In genomic region chr12:6773662-6774351, GRCh38 we compare ENCODE assay signal across 11 cellular contexts. TPM values are rescaled to one million over a fixed set of nuclear protein-coding genes. Genes with fewer than 3 reads are reported as not detected.
DNase-seq lines count a peak whose midpoint lies in the region; ATAC-seq and TF ChIP-seq lines count a peak whose summit lies in the region.
"Had no signal": no experiment of that assay in that cellular context is flagged by ENCODE, and none has a peak within 500 bp of the region (broad histone marks: within the 10 kb centered on the region; RNA-seq: fewer than 3 reads in every experiment).

No MANE protein-coding gene starts in this region.

- H3K4me1 Mint-ChIP-seq in activated naive CD8-positive, alpha-beta T cell treated with anti-CD3 and anti-CD28 coated beads, Interleukin-2, amount 10 ng/mL, durations not matched to agents 7 days and 5 days: peaks cover 52% of the 10 kb centered on the region
- H3K4me1 Mint-ChIP-seq in naive thymus-derived CD8-positive, alpha-beta T cell: peaks cover 26 to 47% (median 41%) of the 10 kb centered on the region in 4 donors
- peaks cover 21% of the 10 kb centered on the region for H3K4me1 Mint-ChIP-seq in osteocyte (ENCODE audit: unreplicated experiment)

- no peaks in the 10 kb centered on the region for H3K9me3 ChIP-seq in upper lobe of right lung

- peak; percentile 49 for DNase-seq in stimulated activated CD4-positive, alpha-beta T cell treated with anti-CD3 and anti-CD28 coated beads, Interleukin-12 subunit alpha, Interleukin-12 subunit beta, amount 100 ng/mL, for 4 hours
- no peak for DNase-seq in stimulated activated CD4-positive, alpha-beta T cell treated with anti-CD3 and anti-CD28 coated beads, Interleukin-4, amount 100 ng/mL, for 24 hours
- DNase-seq in activated naive CD8-positive, alpha-beta T cell treated with anti-CD3 and anti-CD28 coated beads, Interleukin-2, amount 10 ng/mL, durations not matched to agents 7 days and 5 days: peak; percentile 67
- peak in 1 of 10 donors; percentile 58 for DNase-seq in naive thymus-derived CD8-positive, alpha-beta T cell
- DNase-seq in upper lobe of right lung (no peak), osteocyte (ENCODE audit: extremely low spot score, unreplicated experiment) (no peak), retina (no peak)
- DNase-seq: C1 segment of cervical spinal cord, head of caudate nucleus had no signal

- H3K36me3 ChIP-seq in upper lobe of right lung: peaks cover 14% of the 10 kb centered on the region

- peak overlapping the region; percentile 25 for H3K4me3 ChIP-seq in upper lobe of right lung

- no peak overlapping the region for H3K27ac ChIP-seq in upper lobe of right lung

- peaks cover 5% of the 10 kb centered on the region for H3K27me3 Mint-ChIP-seq in activated naive CD8-positive, alpha-beta T cell treated with anti-CD3 and anti-CD28 coated beads, Interleukin-2, amount 10 ng/mL, durations not matched to agents 7 days and 5 days
- peaks cover 13 to 80% (median 50%) of the 10 kb centered on the region in 5 donors for H3K27me3 Mint-ChIP-seq in naive thymus-derived CD8-positive, alpha-beta T cell
- no peaks in the 10 kb centered on the region for H3K27me3 Mint-ChIP-seq in osteocyte (ENCODE audit: unreplicated experiment)

- H3K27me3 ChIP-seq in upper lobe of right lung: no peaks in the 10 kb centered on the region

- H3K36me3 Mint-ChIP-seq in activated naive CD8-positive, alpha-beta T cell treated with anti-CD3 and anti-CD28 coated beads, Interleukin-2, amount 10 ng/mL, durations not matched to agents 7 days and 5 days: peaks cover 33% of the 10 kb centered on the region
- H3K36me3 Mint-ChIP-seq in naive thymus-derived CD8-positive, alpha-beta T cell: no peaks in the 10 kb centered on the region
- H3K36me3 Mint-ChIP-seq in osteocyte (ENCODE audit: unreplicated experiment): peaks cover 14% of the 10 kb centered on the region

- POLR2A ChIA-PET in activated naive CD8-positive, alpha-beta T cell treated with anti-CD3 and anti-CD28 coated beads, Interleukin-2, amount 10 ng/mL, durations not matched to agents 7 days and 5 days (lab: Charles Lee): interaction anchor here (1.1 to 5.2 kb wide), 10 partner anchors 8 to 170 kb away, joined by 3 to 43 read pairs (median 6); partner anchors contain the start of genes CDCA3, COPS7A, MLF2 and PTMS
- POLR2A ChIA-PET in naive thymus-derived CD8-positive, alpha-beta T cell (lab: Charles Lee): interaction anchor here (1.1 to 1.7 kb wide), 4 partner anchors 13 to 55 kb away, joined by 3 to 5 read pairs (median 5); partner anchors contain the start of gene MLF2

- ATAC-seq in activated naive CD8-positive, alpha-beta T cell treated with anti-CD3 and anti-CD28 coated beads, Interleukin-2, amount 10 ng/mL, durations not matched to agents 7 days and 5 days (ENCODE audit: low read depth): peak; percentile 11
- peak in 1 of 2 donors; percentile 38 for ATAC-seq in naive thymus-derived CD8-positive, alpha-beta T cell
- ATAC-seq in upper lobe of right lung (no peak), GM18858 (IDR thresholded peaks at IDR 0.05; ENCODE audit: unreplicated experiment) (no peak)

- H3K9me3 Mint-ChIP-seq in activated naive CD8-positive, alpha-beta T cell treated with anti-CD3 and anti-CD28 coated beads, Interleukin-2, amount 10 ng/mL, durations not matched to agents 7 days and 5 days: no peaks in the 10 kb centered on the region
- H3K9me3 Mint-ChIP-seq in naive thymus-derived CD8-positive, alpha-beta T cell: no peaks in the 10 kb centered on the region
- no peaks in the 10 kb centered on the region for H3K9me3 Mint-ChIP-seq in osteocyte (ENCODE audit: unreplicated experiment)

- intact Hi-C loops in upper lobe of right lung (cut with DNase I): no loop called here

- H3K4me3 Mint-ChIP-seq in activated naive CD8-positive, alpha-beta T cell treated with anti-CD3 and anti-CD28 coated beads, Interleukin-2, amount 10 ng/mL, durations not matched to agents 7 days and 5 days: peak overlapping the region; percentile 88
- H3K4me3 Mint-ChIP-seq in naive thymus-derived CD8-positive, alpha-beta T cell: peak overlapping the region in 9 of 10 donors; percentile 55 to 94 (median 81)
- no peak overlapping the region for H3K4me3 Mint-ChIP-seq in osteocyte (ENCODE audit: unreplicated experiment)

- H3K4me1 ChIP-seq in upper lobe of right lung: peaks cover 26% of the 10 kb centered on the region

- H3K27ac Mint-ChIP-seq in activated naive CD8-positive, alpha-beta T cell treated with anti-CD3 and anti-CD28 coated beads, Interleukin-2, amount 10 ng/mL, durations not matched to agents 7 days and 5 days: peak overlapping the region; percentile 95
- H3K27ac Mint-ChIP-seq in naive thymus-derived CD8-positive, alpha-beta T cell: peak overlapping the region in 6 of 10 donors; percentile 39 to 98 (median 85)
- H3K27ac Mint-ChIP-seq in osteocyte (ENCODE audit: unreplicated experiment): no peak overlapping the region

- no peak for TF ChIP-seq CTCF in upper lobe of right lung (IDR thresholded peaks at IDR 0.05)
- TF ChIP-seq CTCF in osteocyte (IDR thresholded peaks at IDR 0.05): no peak

RNA-seq across cellular contexts. Expression of gene LAG3, which starts 1.5 kb away (rescaled TPM):
- total RNA-seq in activated naive CD8-positive, alpha-beta T cell treated with anti-CD3 and anti-CD28 coated beads, Interleukin-2, amount 10 ng/mL, durations not matched to agents 7 days and 5 days: 10 to 100 TPM; 46.6 to 52.1 TPM
- total RNA-seq in naive thymus-derived CD8-positive, alpha-beta T cell: under 1 TPM; 0.60 to 0.75 TPM
- 10 to 100 TPM in 1 of 3 donors, under 1 TPM in 2; 0.47 to 14.5 (median 0.59) TPM for polyA plus RNA-seq in naive thymus-derived CD8-positive, alpha-beta T cell
- total RNA-seq in upper lobe of right lung (1.5 TPM), osteocyte (1.1 and 2.5 TPM in 2 replicates)
- total RNA-seq: skeletal muscle tissue had no signal

RNA-seq across cellular contexts. Expression of gene PTMS, which starts 7.6 kb away (rescaled TPM):
- 10 to 100 TPM; 36.2 to 43.5 TPM for total RNA-seq in activated naive CD8-positive, alpha-beta T cell treated with anti-CD3 and anti-CD28 coated beads, Interleukin-2, amount 10 ng/mL, durations not matched to agents 7 days and 5 days
- total RNA-seq in naive thymus-derived CD8-positive, alpha-beta T cell: under 1 TPM in 1 of 2 experiments, not detected in 1; 0.55 TPM
- polyA plus RNA-seq in naive thymus-derived CD8-positive, alpha-beta T cell: 1 to 10 TPM in 1 of 3 donors, not detected in 2; 4.8 TPM
- total RNA-seq in upper lobe of right lung (323 TPM), osteocyte (501 and 554 TPM in 2 replicates)

RNA-seq across cellular contexts. Expression of gene CD4, which starts 15.5 kb away (rescaled TPM):
- 1 to 10 TPM; 2.6 to 3.0 TPM for total RNA-seq in activated naive CD8-positive, alpha-beta T cell treated with anti-CD3 and anti-CD28 coated beads, Interleukin-2, amount 10 ng/mL, durations not matched to agents 7 days and 5 days
- total RNA-seq in naive thymus-derived CD8-positive, alpha-beta T cell: 1 to 10 TPM; 1.4 to 1.5 TPM
- polyA plus RNA-seq in naive thymus-derived CD8-positive, alpha-beta T cell: 1 to 10 TPM in 1 of 3 donors, under 1 TPM in 2; 0.39 to 1.3 (median 0.53) TPM
- 67.6 TPM for total RNA-seq in upper lobe of right lung
- 0.60 and 0.62 TPM in 2 replicates for total RNA-seq in osteocyte

RNA-seq across cellular contexts. Expression of gene MLF2, which starts 20.9 kb away (rescaled TPM):
- total RNA-seq in activated naive CD8-positive, alpha-beta T cell treated with anti-CD3 and anti-CD28 coated beads, Interleukin-2, amount 10 ng/mL, durations not matched to agents 7 days and 5 days: 100 to 1,000 TPM; 108 to 118 TPM
- 10 to 100 TPM; 87.6 to 98.9 TPM for total RNA-seq in naive thymus-derived CD8-positive, alpha-beta T cell
- 100 to 1,000 TPM in 2 of 3 donors, 10 to 100 TPM in 1; 98.5 to 133 (median 126) TPM for polyA plus RNA-seq in naive thymus-derived CD8-positive, alpha-beta T cell
- total RNA-seq in upper lobe of right lung (118 TPM), osteocyte (141 and 162 TPM in 2 replicates)

RNA-seq across cellular contexts. Expression of gene GPR162, which starts 47.8 kb away (rescaled TPM):
- total RNA-seq in activated naive CD8-positive, alpha-beta T cell treated with anti-CD3 and anti-CD28 coated beads, Interleukin-2, amount 10 ng/mL, durations not matched to agents 7 days and 5 days: under 1 TPM; 0.30 to 0.51 TPM
- total RNA-seq in naive thymus-derived CD8-positive, alpha-beta T cell: not detected
- not detected for polyA plus RNA-seq in naive thymus-derived CD8-positive, alpha-beta T cell
- 17.1 TPM for total RNA-seq in upper lobe of right lung
- 11.5 and 12.0 TPM in 2 replicates for total RNA-seq in osteocyte

Comparison
In these comparisons a context has a peak if more than half of its experiments do, and no peak if none do; other contexts are left out.
1. DNase-seq: peak in stimulated activated CD4-positive, alpha-beta T cell treated with anti-CD3 and anti-CD28 coated beads, Interleukin-12 subunit alpha, Interleukin-12 subunit beta, amount 100 ng/mL, for 4 hours (single experiment) and activated naive CD8-positive, alpha-beta T cell treated with anti-CD3 and anti-CD28 coated beads, Interleukin-2, amount 10 ng/mL, durations not matched to agents 7 days and 5 days (single experiment); none in stimulated activated CD4-positive, alpha-beta T cell treated with anti-CD3 and anti-CD28 coated beads, Interleukin-4, amount 100 ng/mL, for 24 hours (single experiment), upper lobe of right lung (single experiment), osteocyte (single experiment) and retina (single experiment).
2. RNA of gene LAG3, which starts 1.5 kb away (total RNA-seq): 46.6 to 52.1 TPM in activated naive CD8-positive, alpha-beta T cell treated with anti-CD3 and anti-CD28 coated beads, Interleukin-2, amount 10 ng/mL, durations not matched to agents 7 days and 5 days; 1.1 to 2.5 TPM in osteocyte, 1.5 TPM in upper lobe of right lung (single experiment) and 0.60 to 0.75 TPM in naive thymus-derived CD8-positive, alpha-beta T cell; every median in the first group is over 10 times any median in the second.
3. RNA of gene PTMS, which starts 7.6 kb away (total RNA-seq): 501 to 554 TPM in osteocyte, 323 TPM in upper lobe of right lung (single experiment) and 36.2 to 43.5 TPM in activated naive CD8-positive, alpha-beta T cell treated with anti-CD3 and anti-CD28 coated beads, Interleukin-2, amount 10 ng/mL, durations not matched to agents 7 days and 5 days; 0.55 TPM in naive thymus-derived CD8-positive, alpha-beta T cell; every median in the first group is over 10 times any median in the second.
4. RNA of gene CD4, which starts 15.5 kb away (total RNA-seq): 67.6 TPM in upper lobe of right lung (single experiment); 2.6 to 3.0 TPM in activated naive CD8-positive, alpha-beta T cell treated with anti-CD3 and anti-CD28 coated beads, Interleukin-2, amount 10 ng/mL, durations not matched to agents 7 days and 5 days, 1.4 to 1.5 TPM in naive thymus-derived CD8-positive, alpha-beta T cell and 0.60 to 0.62 TPM in osteocyte; every median in the first group is over 10 times any median in the second.